ENCODE assay signal across 1 cellular context in the genomic region with DNA sequence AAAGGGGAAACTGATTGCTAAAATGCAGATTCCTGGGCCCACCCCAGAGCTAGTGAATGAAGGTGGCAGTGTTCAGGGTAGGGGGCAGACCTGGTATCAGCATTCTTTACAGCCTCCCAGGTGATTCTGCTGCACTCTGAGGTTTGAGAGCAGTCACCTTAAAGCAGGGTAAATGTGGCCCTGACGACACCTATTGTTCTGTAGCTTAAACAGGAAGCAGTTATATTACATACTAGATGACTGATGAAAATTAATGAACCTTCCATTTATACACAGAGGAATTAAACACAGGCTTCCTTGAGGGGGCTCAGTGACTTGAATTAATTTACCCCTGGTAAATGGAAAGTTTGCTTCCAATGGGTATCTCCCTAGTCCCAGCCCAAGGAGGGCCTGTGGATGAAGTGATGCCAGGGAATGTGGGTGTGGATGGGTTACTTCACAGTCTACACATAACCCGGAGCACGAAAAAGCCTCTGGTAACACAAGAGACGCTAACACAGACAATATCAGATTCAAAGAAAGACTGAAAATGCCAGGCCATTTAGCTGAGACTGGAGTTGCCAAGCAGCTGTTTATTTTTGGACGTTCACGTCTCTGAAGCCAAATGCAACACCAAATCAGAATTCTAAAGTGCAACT.
TF ChIP-seq lines count a peak whose summit lies in the region.

No MANE protein-coding gene starts in this region.

TF ChIP-seq in HCT116, 20 proteins besides CTCF, POLR2A, EP300 and RAD21 (continued from another document):
- no peak for TF ChIP-seq REST (IDR thresholded peaks at IDR 0.05; ENCODE audit: low read depth)
- no peak for TF ChIP-seq ELF1 (IDR thresholded peaks at IDR 0.05; ENCODE audit: borderline replicate concordance, low read depth)
- TF ChIP-seq JUND (IDR thresholded peaks at IDR 0.05): no peak
- TF ChIP-seq CEBPB (IDR thresholded peaks at IDR 0.05; ENCODE audit: low read depth): no peak
- no peak for TF ChIP-seq YY1 (IDR thresholded peaks at IDR 0.05; ENCODE audit: extremely low read depth, insufficient replicate concordance, low read depth, low read length)
- TF ChIP-seq CBX3 (IDR thresholded peaks at IDR 0.05; ENCODE audit: low read depth): no peak
